21 cellular contexts compared by ENCODE assay signal in the genomic region with DNA sequence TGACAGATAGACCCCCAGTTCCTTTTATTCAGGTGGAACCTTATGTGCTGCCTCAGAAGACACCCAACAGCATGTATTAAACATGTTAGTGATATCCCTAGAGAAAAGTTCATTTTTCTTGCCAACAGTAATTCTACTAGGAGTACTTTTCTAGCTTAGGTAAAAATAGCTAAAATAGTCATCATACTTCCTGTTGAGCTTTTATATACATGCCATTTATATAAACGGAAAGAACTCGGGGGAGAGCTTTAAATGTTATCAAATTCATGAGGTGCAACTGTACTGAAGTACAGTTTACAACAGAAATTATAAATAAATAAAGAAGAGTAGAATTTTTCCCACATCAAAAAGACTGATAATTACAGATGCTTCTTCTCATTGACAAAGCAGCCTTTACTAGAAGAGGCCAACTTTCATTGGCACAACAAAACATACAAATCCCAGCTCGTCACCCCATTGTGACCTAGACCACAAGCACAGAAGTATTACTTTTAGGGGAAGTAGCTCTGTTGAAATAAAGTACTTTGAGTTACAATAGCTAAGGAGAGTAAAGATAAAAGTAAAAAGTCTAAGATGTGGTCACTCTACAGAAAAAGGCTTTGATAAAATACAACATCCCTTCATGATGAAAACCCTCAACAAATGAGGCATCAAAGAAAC. TPM values are rescaled to one million over a fixed set of nuclear protein-coding genes. Genes with fewer than 3 reads are reported as not detected.
"Had no signal": no experiment of that assay in that cellular context is flagged by ENCODE, and none has a peak within 500 bp of the region (broad histone marks: within the 10 kb centered on the region; RNA-seq: fewer than 3 reads in every experiment).

No MANE protein-coding gene starts in this region.

- H3K9me3 ChIP-seq: adrenal gland, gastroesophageal sphincter, stomach, thoracic aorta had no signal

- H2AFZ ChIP-seq: hepatocyte, parathyroid adenoma had no signal

- H3K79me2 ChIP-seq: hepatocyte, parathyroid adenoma had no signal

- H3K4me3 Mint-ChIP-seq: activated CD4-positive, alpha-beta T cell treated with anti-CD3 and anti-CD28 coated beads, Interleukin-2, amount 10 ng/mL, durations not matched to agents 7 days and 5 days; activated naive CD4-positive, alpha-beta T cell treated with anti-CD3 and anti-CD28 coated beads, Interleukin-2, amount 10 ng/mL, durations not matched to agents 7 days and 5 days; activated T-helper 17 cell treated with anti-CD3 and anti-CD28 coated beads, Interleukin-2, amount 50 U/mL, for 72 hours; mesothelial cell of epicardium; WTC11 had no signal

- H3K36me3 ChIP-seq: adrenal gland, gastroesophageal sphincter, stomach, thoracic aorta had no signal

- H3K27me3 ChIP-seq: adrenal gland, gastroesophageal sphincter, hepatocyte, stomach had no signal

- DNase-seq: activated CD4-positive, alpha-beta T cell treated with anti-CD3 and anti-CD28 coated beads, Interleukin-2, amount 10 ng/mL, durations not matched to agents 7 days and 5 days; activated CD8-positive, alpha-beta memory T cell treated with anti-CD3 and anti-CD28 coated beads for 24 hours; activated naive CD4-positive, alpha-beta T cell treated with anti-CD3 and anti-CD28 coated beads, Interleukin-2, amount 10 ng/mL, durations not matched to agents 7 days and 5 days; adrenal gland; caudate nucleus; cortex of kidney; effector CD8-positive, alpha-beta T cell; stimulated activated CD4-positive, alpha-beta T cell treated with anti-CD3 and anti-CD28 coated beads, Interleukin-15, amount 100 ng/mL, for 24 hours; stimulated activated CD4-positive, alpha-beta T cell treated with anti-CD3 and anti-CD28 coated beads, Interleukin-4, amount 100 ng/mL, for 24 hours; stomach had no signal

- ATAC-seq: activated T-helper 17 cell treated with anti-CD3 and anti-CD28 coated beads, Interleukin-2, amount 50 U/mL, for 72 hours; gastroesophageal sphincter; WTC11 had no signal

- H3K4me1 Mint-ChIP-seq: activated CD4-positive, alpha-beta T cell treated with anti-CD3 and anti-CD28 coated beads, Interleukin-2, amount 10 ng/mL, durations not matched to agents 7 days and 5 days; activated naive CD4-positive, alpha-beta T cell treated with anti-CD3 and anti-CD28 coated beads, Interleukin-2, amount 10 ng/mL, durations not matched to agents 7 days and 5 days; activated T-helper 17 cell treated with anti-CD3 and anti-CD28 coated beads, Interleukin-2, amount 50 U/mL, for 72 hours; WTC11 had no signal

- H3K4me1 ChIP-seq: adrenal gland, gastroesophageal sphincter, parathyroid adenoma, stomach had no signal

- H3K4me3 ChIP-seq: adrenal gland, gastroesophageal sphincter, hepatocyte, stomach, thoracic aorta had no signal

- H3K9me3 Mint-ChIP-seq: activated CD4-positive, alpha-beta T cell treated with anti-CD3 and anti-CD28 coated beads, Interleukin-2, amount 10 ng/mL, durations not matched to agents 7 days and 5 days; activated naive CD4-positive, alpha-beta T cell treated with anti-CD3 and anti-CD28 coated beads, Interleukin-2, amount 10 ng/mL, durations not matched to agents 7 days and 5 days; activated T-helper 17 cell treated with anti-CD3 and anti-CD28 coated beads, Interleukin-2, amount 50 U/mL, for 72 hours had no signal

- H3K4me2 ChIP-seq: hepatocyte had no signal

- H3K27ac ChIP-seq: adrenal gland, gastroesophageal sphincter, hepatocyte, parathyroid adenoma, stomach, thoracic aorta had no signal

- H3K36me3 Mint-ChIP-seq: activated naive CD4-positive, alpha-beta T cell treated with anti-CD3 and anti-CD28 coated beads, Interleukin-2, amount 10 ng/mL, durations not matched to agents 7 days and 5 days; WTC11 had no signal

- H3K27ac Mint-ChIP-seq: activated CD4-positive, alpha-beta T cell treated with anti-CD3 and anti-CD28 coated beads, Interleukin-2, amount 10 ng/mL, durations not matched to agents 7 days and 5 days; activated naive CD4-positive, alpha-beta T cell treated with anti-CD3 and anti-CD28 coated beads, Interleukin-2, amount 10 ng/mL, durations not matched to agents 7 days and 5 days; activated T-helper 17 cell treated with anti-CD3 and anti-CD28 coated beads, Interleukin-2, amount 50 U/mL, for 72 hours; mesothelial cell of epicardium; WTC11 had no signal

- H3K9ac ChIP-seq: parathyroid adenoma had no signal

RNA-seq across cellular contexts. Expression of gene POU2AF2, which starts 59.1 kb away (rescaled TPM):
- total RNA-seq: activated CD4-positive, alpha-beta T cell treated with anti-CD3 and anti-CD28 coated beads, Interleukin-2, amount 10 ng/mL, durations not matched to agents 7 days and 5 days; adrenal gland; fibroblast of lung; hepatocyte; lower leg skin; mesothelial cell of epicardium; myocyte; renal cortical epithelial cell; stomach; thoracic aorta; WTC11 had no signal
- polyA plus RNA-seq: fibroblast of lung had no signal
